Comparison of ENCODE assay signal across 8 cellular contexts in genomic region chr14:102509744-102510615, GRCh38. TPM values are rescaled to one million over a fixed set of nuclear protein-coding genes. Genes with fewer than 3 reads are reported as not detected.
DNase-seq lines count a peak whose midpoint lies in the region; ATAC-seq and TF ChIP-seq lines count a peak whose summit lies in the region.

TSS of gene ANKRD9 (minus strand) at chr14:102509776. CDS start at chr14:102507889, 1,887 bp downstream.

- peak within 1 kb of the TSS; percentile 77 to 82 (median 82) for H3K4me3 Mint-ChIP-seq in T-cell

- H3K23ac ChIP-seq in trophoblast cell (ENCODE audit: low read length) = no peak within 1 kb of the TSS

- peak within 1 kb of the TSS; percentile 77 for H3K9ac ChIP-seq in trophoblast cell (ENCODE audit: low read length)

- CTCF ChIA-PET in T-cell (lab: Charles Lee) = no interaction called here

- H3K4me1 Mint-ChIP-seq in T-cell = peaks cover 10 to 13% (median 13%) of the 10 kb centered on the region in 3 donors

- H3K4me3 ChIP-seq in GM08714 (ENCODE audit: low read length) = peak within 1 kb of the TSS; percentile 68
- H3K4me3 ChIP-seq in adrenal gland = peak within 1 kb of the TSS in 3 of 4 donors; percentile 62 to 74 (median 62)
- peak within 1 kb of the TSS; percentile 83 for H3K4me3 ChIP-seq in trophoblast cell (ENCODE audit: low read depth, low read length)
- peak within 1 kb of the TSS; percentile 61 to 80 for H3K4me3 ChIP-seq in tibial artery

- peak within 1 kb of the TSS; percentile 50 for H3K14ac ChIP-seq in trophoblast cell (ENCODE audit: low read length)

- DNase-seq in NCI-H1105 treated with DMSO at 0.1 percent for 48 hours (lab: John Stamatoyannopoulos, UW) (peak; percentile 91), T-cell (peak; percentile 34 to 86 (median 62)), adrenal gland (peak; percentile 95 to 98 (median 96)), cardiac septum (ENCODE audit: low spot score) (peak; percentile 97), trophoblast cell (peak; percentile 92 to 97), tibial artery (peak; percentile 93 to 97)

- no peak for TF ChIP-seq CTCF in adrenal gland (IDR thresholded peaks at IDR 0.05)
- no peak for TF ChIP-seq CTCF in tibial artery (IDR thresholded peaks at IDR 0.05)

- peak within 1 kb of the TSS; percentile 5 for H2BK5ac ChIP-seq in trophoblast cell (ENCODE audit: low read depth, low read length, poor library complexity)

- ATAC-seq in HG02623 (IDR thresholded peaks at IDR 0.05; ENCODE audit: unreplicated experiment) (peak; percentile 76), T-cell (replicated peaks in 1 of 4) (peak; percentile 81 to 86 (median 82))

- no peaks in the 10 kb centered on the region for H3K36me3 Mint-ChIP-seq in T-cell

- peak within 1 kb of the TSS; percentile 56 for H4K8ac ChIP-seq in trophoblast cell (ENCODE audit: low read depth, low read length)

- peak within 1 kb of the TSS; percentile 49 for H4K12ac ChIP-seq in trophoblast cell (ENCODE audit: low read depth, low read length)

- peak within 1 kb of the TSS; percentile 63 for H3K18ac ChIP-seq in trophoblast cell (ENCODE audit: low read length)

- H3K27me3 Mint-ChIP-seq in T-cell = peaks cover 0 to 9% of the 10 kb centered on the region in 2 donors

- intact Hi-C loops in adrenal gland (cut with DNase I) (loop anchor here in 1 of 2 donors (5.0 to 10.0 kb wide), 2 partner anchors 33 to 185 kb away; no protein-coding TSS in a partner anchor), cardiac septum (cut with DNase I) (loop anchor here (5.0 to 10.0 kb wide), 2 partner anchors 193 to 275 kb away; partner anchors contain the start of gene ZNF839), tibial artery (cut with DNase I; ENCODE audit: low total_unique reads) (loop anchor here (5.0 kb wide), 1 partner anchor 148 kb away; the partner anchor contains the start of genes CINP and TECPR2)

- H2AK5ac ChIP-seq in trophoblast cell (ENCODE audit: low read length) = peak within 1 kb of the TSS; percentile 53

- H2BK12ac ChIP-seq in trophoblast cell (ENCODE audit: low read length) = peak within 1 kb of the TSS; percentile 29

- peak in 1 of 2 donors; percentile 47 for TF ChIP-seq POLR2A in adrenal gland (IDR thresholded peaks at IDR 0.05)

- H3K9me3 ChIP-seq in adrenal gland (replicated peaks in 1 of 3) = no peaks in the 10 kb centered on the region
- no peaks in the 10 kb centered on the region for H3K9me3 ChIP-seq in trophoblast cell (ENCODE audit: insufficient read depth, low read depth, low read length)
- no peaks in the 10 kb centered on the region for H3K9me3 ChIP-seq in tibial artery

- H2BK120ac ChIP-seq in trophoblast cell (ENCODE audit: insufficient read depth, low read length, poor library complexity) = peak within 1 kb of the TSS; percentile 12

- H3K36me3 ChIP-seq in adrenal gland (replicated peaks in 1 of 2) = no peaks in the 10 kb centered on the region
- H3K36me3 ChIP-seq in trophoblast cell (ENCODE audit: control insufficient read depth in 1 of 2, insufficient read depth in 2 of 2, low read length in 2 of 2) = peaks cover 19 to 21% of the 10 kb centered on the region in 2 experiments
- peaks cover 0 to 18% (median 0%) of the 10 kb centered on the region in 3 donors for H3K36me3 ChIP-seq in tibial artery

- peaks cover 4 to 15% of the 10 kb centered on the region in 2 donors for H3K4me1 ChIP-seq in adrenal gland (replicated peaks in 1 of 2)
- peaks cover 15 to 22% of the 10 kb centered on the region in 2 experiments for H3K4me1 ChIP-seq in trophoblast cell (ENCODE audit: control insufficient read depth in 1 of 2, insufficient read depth in 2 of 2, low read length in 2 of 2)
- peaks cover 0 to 18% (median 10%) of the 10 kb centered on the region in 4 donors for H3K4me1 ChIP-seq in tibial artery

- H4K91ac ChIP-seq in trophoblast cell (ENCODE audit: low read depth, low read length) = peak within 1 kb of the TSS; percentile 42

- WGBS in adrenal gland, 4 donors = 3 to 28% (median 12%) methylated on average over 3 to 91 of the region's 91 CpGs
- WGBS in trophoblast cell (ENCODE audit: extremely low coverage, insufficient coverage, insufficient read length) = no CpG with 5 or more reads among the region's 91 CpGs

- H3K4ac ChIP-seq in trophoblast cell (ENCODE audit: low read depth, low read length) = peak within 1 kb of the TSS; percentile 54

- H3K79me1 ChIP-seq in trophoblast cell (ENCODE audit: low read length) = peaks cover 10% of the 10 kb centered on the region

- H3K79me2 ChIP-seq in trophoblast cell (ENCODE audit: control insufficient read depth, insufficient read depth, low read length, poor library complexity) = peaks cover 6% of the 10 kb centered on the region

- H3K27ac ChIP-seq in adrenal gland (peak within 1 kb of the TSS; percentile 71 to 91 (median 73)), trophoblast cell (ENCODE audit: low read depth, low read length) (peak within 1 kb of the TSS; percentile 60), tibial artery (peak within 1 kb of the TSS; percentile 74 to 78)

- H3K27me3 ChIP-seq in adrenal gland (no peaks in the 10 kb centered on the region), trophoblast cell (ENCODE audit: insufficient read depth, low read length) (no peaks in the 10 kb centered on the region), tibial artery (no peaks in the 10 kb centered on the region)

- H3K4me2 ChIP-seq in trophoblast cell (ENCODE audit: low read length) = peak within 1 kb of the TSS; percentile 97

- H3K27ac Mint-ChIP-seq in T-cell = peak within 1 kb of the TSS; percentile 13 to 48

- POLR2A ChIA-PET in T-cell (lab: Charles Lee) = no interaction called here

- H3K9me3 Mint-ChIP-seq in T-cell = peaks cover 0 to 4% (median 0%) of the 10 kb centered on the region in 3 donors

- H2AFZ ChIP-seq in trophoblast cell (ENCODE audit: insufficient read depth, low read length, poor library complexity) = peak within 1 kb of the TSS; percentile 56

RNA-seq across cellular contexts. Expression of gene ANKRD9, which starts in this region (rescaled TPM):
- total RNA-seq in T-cell (1 to 10 TPM; 1.9 to 3.2 (median 2.4) TPM), adrenal gland (100 to 1,000 TPM in 1 of 8 donors, 10 to 100 TPM in 7; 21.4 to 105 (median 50.8) TPM), cardiac septum (137 TPM)
- 10 to 100 TPM in 2 of 3 donors, 1 to 10 TPM in 1; 2.6 to 35.2 (median 19.5) TPM for polyA plus RNA-seq in adrenal gland
- 9.8 and 10.1 TPM in 2 replicates for polyA plus RNA-seq in trophoblast cell (2013)

Comparison
In these comparisons a context has a peak if more than half of its experiments do, and no peak if none do; other contexts are left out.
1. Peak in every context shown above with its lines: DNase-seq, ATAC-seq, H3K4me3 ChIP-seq and H3K27ac ChIP-seq.
2. RNA of gene ANKRD9 (total RNA-seq): 137 TPM in cardiac septum (single experiment) and 21.4 to 105 TPM in adrenal gland; 1.9 to 3.2 TPM in T-cell; every median in the first group is over 4 times any median in the second.